Comparison of ENCODE assay signal across 22 cellular contexts in the genomic region with DNA sequence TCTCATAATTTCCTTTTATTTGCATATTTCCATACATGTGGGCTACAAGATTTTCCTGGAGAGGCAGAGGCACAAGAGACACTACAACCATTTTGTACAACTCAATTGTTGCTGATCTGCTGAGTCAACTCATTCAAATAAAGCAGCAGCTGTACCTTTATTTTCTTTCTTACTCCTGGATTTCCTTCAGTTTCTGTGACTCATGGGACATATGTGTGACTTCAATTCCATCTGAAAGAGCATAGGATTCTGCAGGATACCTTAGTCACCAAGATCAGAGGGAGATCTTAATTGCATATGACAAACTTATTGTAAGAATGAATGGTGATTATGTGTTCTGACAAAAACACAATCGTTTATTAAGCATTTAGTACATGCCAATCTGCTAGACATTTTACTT.
DNase-seq lines count a peak whose midpoint lies in the region; ATAC-seq, FAIRE-seq and TF ChIP-seq lines count a peak whose summit lies in the region.
"Had no signal": no experiment of that assay in that cellular context is flagged by ENCODE, and none has a peak within 500 bp of the region (broad histone marks: within the 10 kb centered on the region; RNA-seq: fewer than 3 reads in every experiment).

No MANE protein-coding gene starts in this region.

- H3K27ac Mint-ChIP-seq in GM23338: peak overlapping the region; percentile 79
- H3K27ac Mint-ChIP-seq: CD4-positive, alpha-beta T cell; T-helper 1 cell treated with Interleukin-12 subunit alpha and Interleukin-12 subunit beta and Interleukin-4 antibody, amounts not matched to agents 30 μg/mL and 1 μg/mL, for 36 hours had no signal

- 0 out of 2 replicates have a peak, but pooled peaks cover 5% of the 10 kb centered on the region for H3K36me3 ChIP-seq in GM23338 (ENCODE audit: insufficient read depth)
- H3K36me3 ChIP-seq in bronchial epithelial cell (ENCODE audit: control insufficient read depth, insufficient read depth, low read length): no peaks in the 10 kb centered on the region
- no peaks in the 10 kb centered on the region for H3K36me3 ChIP-seq in neuron (ENCODE audit: insufficient read depth, low read length)
- H3K36me3 ChIP-seq: BLaER1, HAP-1, Peyer's patch had no signal

- H3F3A ChIP-seq in GM23338 (replicated peaks; ENCODE audit: low read depth): no peaks in the 10 kb centered on the region

- H3K27ac ChIP-seq in GM23338 (ENCODE audit: low read depth): no peak overlapping the region
- H3K27ac ChIP-seq: BLaER1, HL-60, Peyer's patch had no signal

- H3K27me3 ChIP-seq in GM23338 (ENCODE audit: insufficient read depth) (no peaks in the 10 kb centered on the region), bronchial epithelial cell (ENCODE audit: control insufficient read depth, insufficient read depth, low read length) (no peaks in the 10 kb centered on the region), neuron (ENCODE audit: insufficient read depth, low read length) (no peaks in the 10 kb centered on the region)
- H3K27me3 ChIP-seq: BLaER1, Peyer's patch had no signal

- H3K4me1 ChIP-seq in GM23338 (ENCODE audit: insufficient read depth) (no peaks in the 10 kb centered on the region), neuron (ENCODE audit: insufficient read depth, low read length) (no peaks in the 10 kb centered on the region)
- H3K4me1 ChIP-seq: BLaER1, HAP-1, Peyer's patch had no signal

- peaks cover 6% of the 10 kb centered on the region for H3K4me1 Mint-ChIP-seq in GM23338

- H3K9me3 Mint-ChIP-seq in GM23338: peaks cover 17% of the 10 kb centered on the region

- no peaks in the 10 kb centered on the region for H3K79me2 ChIP-seq in GM23338 (replicated peaks; ENCODE audit: insufficient read depth)

- no peak for DNase-seq in GM23338 (ENCODE audit: low spot score)
- peak; percentile 54 to 55 for DNase-seq in NCI-H526 (lab: John Stamatoyannopoulos, UW)
- peak; percentile 13 for DNase-seq in bronchial epithelial cell (ENCODE audit: low read depth)
- DNase-seq in activated effector memory CD4-positive, alpha-beta T cell treated with anti-CD3 and anti-CD28 coated beads, Interleukin-2, amount 50 U/mL, for 16 hours: no peak
- no peak for DNase-seq in GOT3 (lab: John Stamatoyannopoulos, UW)
- DNase-seq: ACHN; CD4-positive, alpha-beta T cell; COR-L47; DND-41; KG1; NCI-H1092 treated with DMSO at 0.1 percent for 48 hours; NCI-H2081 treated with DMSO at 0.1 percent for 48 hours; NCI-H510A; NCI-H82; Peyer's patch had no signal

- ATAC-seq in GM23338 (no peak), GM19452 (IDR thresholded peaks at IDR 0.05; ENCODE audit: unreplicated experiment) (no peak)

- no peaks in the 10 kb centered on the region for H3K27me3 Mint-ChIP-seq in GM23338 (ENCODE audit: insufficient read depth, low read depth, poor library complexity)
- H3K27me3 Mint-ChIP-seq: CD4-positive, alpha-beta T cell had no signal

- peaks cover 5% of the 10 kb centered on the region for H3K9me3 ChIP-seq in neuron (ENCODE audit: low read length)
- H3K9me3 ChIP-seq: HAP-1 had no signal

- TF ChIP-seq CTCF in GM23338 (conservative IDR thresholded peaks at IDR 0.05; ENCODE audit: low read depth in 2 of 2): no peak
- no peak for TF ChIP-seq CTCF in bronchial epithelial cell (IDR thresholded peaks at IDR 0.05; ENCODE audit: insufficient read depth, low read length, severe bottlenecking)

- H3K4me3 ChIP-seq in GM23338: no peak overlapping the region
- H3K4me3 ChIP-seq in bronchial epithelial cell (ENCODE audit: low read depth, low read length): no peak overlapping the region
- H3K4me3 ChIP-seq in neuron (ENCODE audit: low read length): no peak overlapping the region
- H3K4me3 ChIP-seq: BLaER1, HAP-1, Peyer's patch had no signal

- H3K36me3 Mint-ChIP-seq in GM23338 (ENCODE audit: low read depth): peaks cover 16% of the 10 kb centered on the region

- H3K9me2 ChIP-seq in GM23338 (ENCODE audit: insufficient read depth): 0 out of 2 replicates have a peak, but pooled peaks cover 3% of the 10 kb centered on the region

- FAIRE-seq in bronchial epithelial cell (lab: Jason Lieb, UNC): no peak
- FAIRE-seq: GM12892 had no signal

- no peak overlapping the region for H3K4me2 ChIP-seq in GM23338
- H3K4me2 ChIP-seq: BLaER1 had no signal

- no peak overlapping the region for H3K4me3 Mint-ChIP-seq in GM23338
- H3K4me3 Mint-ChIP-seq: CD4-positive, alpha-beta T cell; T-helper 1 cell treated with Interleukin-12 subunit alpha and Interleukin-12 subunit beta and Interleukin-4 antibody, amounts not matched to agents 30 μg/mL and 1 μg/mL, for 36 hours had no signal

- H2AFZ ChIP-seq in GM23338 (peak overlapping the region; percentile 53; the same call in 1 of the 2 replicates), neuron (ENCODE audit: low read depth, low read length) (peak overlapping the region; percentile 28)

- no peaks in the 10 kb centered on the region for H4K20me1 ChIP-seq in GM23338 (replicated peaks; ENCODE audit: insufficient read depth)
- H4K20me1 ChIP-seq: BLaER1 had no signal

TF ChIP-seq in GM23338, 12 proteins besides CTCF, POLR2A, EP300 and RAD21 (continues in another document):
- TF ChIP-seq STAT1 (IDR thresholded peaks at IDR 0.05; ENCODE audit: unreplicated experiment) (no peak), POLR2AphosphoS5 (IDR thresholded peaks at IDR 0.05; ENCODE audit: low read depth) (no peak), EZH2 (IDR thresholded peaks at IDR 0.05; ENCODE audit: low read depth, unreplicated experiment) (no peak), ZNF331 (CRISPR knock-in tag; IDR thresholded peaks at IDR 0.05; ENCODE audit: low read depth) (no peak), ZNF114 (CRISPR knock-in tag; IDR thresholded peaks at IDR 0.05) (no peak), REST (IDR thresholded peaks at IDR 0.05; ENCODE audit: unreplicated experiment) (no peak), NANOG (IDR thresholded peaks at IDR 0.05; ENCODE audit: borderline replicate concordance) (no peak), CREB1 (CRISPR knock-in tag; IDR thresholded peaks at IDR 0.05; ENCODE audit: low read depth) (no peak), ETS1 (IDR thresholded peaks at IDR 0.05) (no peak)

Comparison
In these comparisons a context has a peak if more than half of its experiments do, and no peak if none do; other contexts are left out.
1. DNase-seq: peak in NCI-H526 (2 of 2) and bronchial epithelial cell (single experiment); none in GM23338 (single experiment), activated effector memory CD4-positive, alpha-beta T cell treated with anti-CD3 and anti-CD28 coated beads, Interleukin-2, amount 50 U/mL, for 16 hours (single experiment) and GOT3 (single experiment).